ENCODE assay signal across 8 cellular contexts in genomic region chr1:2587071-2587859, GRCh38. TPM values are rescaled to one million over a fixed set of nuclear protein-coding genes. Genes with fewer than 3 reads are reported as not detected.
DNase-seq lines count a peak whose midpoint lies in the region; ATAC-seq lines count a peak whose summit lies in the region.

No MANE protein-coding gene starts in this region.

- H3K27me3 Mint-ChIP-seq in IgD-negative memory B cell, result no peaks in the 10 kb centered on the region
- H3K27me3 Mint-ChIP-seq in stimulated activated naive CD8-positive, alpha-beta T cell treated with anti-CD3 and anti-CD28 coated beads, Interleukin-15, amount 100 ng/mL, for 72 hours, result no peaks in the 10 kb centered on the region

- H3K9me3 ChIP-seq in adipocyte (ENCODE audit: control insufficient read depth, low read length) (no peaks in the 10 kb centered on the region), iPS-20b (ENCODE audit: insufficient read depth, low read depth, low read length) (no peaks in the 10 kb centered on the region)

- no peak for ATAC-seq in stimulated activated naive CD8-positive, alpha-beta T cell treated with anti-CD3 and anti-CD28 coated beads, Interleukin-15, amount 100 ng/mL, for 72 hours
- ATAC-seq in GM21576 (IDR thresholded peaks at IDR 0.05; ENCODE audit: unreplicated experiment), result no peak

- H3K4me3 ChIP-seq in adipocyte (ENCODE audit: low read length) (peak overlapping the region; percentile 84), iPS-20b (ENCODE audit: low read length) (peak overlapping the region; percentile 84)

- peaks cover 4% of the 10 kb centered on the region for H3K4me1 ChIP-seq in adipocyte (ENCODE audit: control insufficient read depth, insufficient read depth, low read length)
- peaks cover 4% of the 10 kb centered on the region; the same call in 1 of the 2 replicates for H3K4me1 ChIP-seq in iPS-20b (ENCODE audit: insufficient read depth, low read length)

- H3K4me1 Mint-ChIP-seq in IgD-negative memory B cell, result peaks cover 12 to 24% (median 21%) of the 10 kb centered on the region in 3 donors
- peaks cover 62% of the 10 kb centered on the region for H3K4me1 Mint-ChIP-seq in stimulated activated naive CD8-positive, alpha-beta T cell treated with anti-CD3 and anti-CD28 coated beads, Interleukin-15, amount 100 ng/mL, for 72 hours

- H3K36me3 Mint-ChIP-seq in IgD-negative memory B cell, result peaks cover 2% of the 10 kb centered on the region

- H3K9me3 Mint-ChIP-seq in IgD-negative memory B cell, result no peaks in the 10 kb centered on the region
- H3K9me3 Mint-ChIP-seq in stimulated activated naive CD8-positive, alpha-beta T cell treated with anti-CD3 and anti-CD28 coated beads, Interleukin-15, amount 100 ng/mL, for 72 hours, result no peaks in the 10 kb centered on the region

- peak; percentile 64 for DNase-seq in DMS 273 (lab: John Stamatoyannopoulos, UW; ENCODE audit: unreplicated experiment)
- no peak for DNase-seq in DMS 273 treated with DMSO at 0.1 percent for 48 hours (lab: John Stamatoyannopoulos, UW)
- no peak for DNase-seq in adipocyte (ENCODE audit: low read depth)
- DNase-seq in stimulated activated naive CD8-positive, alpha-beta T cell treated with anti-CD3 and anti-CD28 coated beads, Interleukin-15, amount 100 ng/mL, for 72 hours, result peak; percentile 41 to 46
- no peak for DNase-seq in kidney glomerular epithelial cell (lab: John Stamatoyannopoulos, UW)

- no peaks in the 10 kb centered on the region for H3K36me3 ChIP-seq in adipocyte (ENCODE audit: control insufficient read depth, insufficient read depth, low read length, severe bottlenecking)
- H3K36me3 ChIP-seq in iPS-20b (ENCODE audit: insufficient read depth, low read depth, low read length), result no peaks in the 10 kb centered on the region

- peak overlapping the region; percentile 84 for H3K9ac ChIP-seq in adipocyte (ENCODE audit: low read length)
- H3K9ac ChIP-seq in iPS-20b (ENCODE audit: low read depth, low read length), result peak overlapping the region; percentile 63; the same call in 1 of the 2 replicates

- H3K27me3 ChIP-seq in adipocyte (replicated peaks; ENCODE audit: control insufficient read depth, insufficient read depth, low read length), result no peaks in the 10 kb centered on the region
- no peaks in the 10 kb centered on the region for H3K27me3 ChIP-seq in iPS-20b (ENCODE audit: insufficient read depth, low read length)

- H3K27ac Mint-ChIP-seq in IgD-negative memory B cell, result peak overlapping the region in 1 of 3 donors; percentile 35
- peak overlapping the region in 1 of 2 donors; percentile 75 for H3K27ac Mint-ChIP-seq in stimulated activated naive CD8-positive, alpha-beta T cell treated with anti-CD3 and anti-CD28 coated beads, Interleukin-15, amount 100 ng/mL, for 72 hours

- H3K4me3 Mint-ChIP-seq in IgD-negative memory B cell, result peak overlapping the region; percentile 83 to 95 (median 90)
- peak overlapping the region; percentile 84 to 88 for H3K4me3 Mint-ChIP-seq in stimulated activated naive CD8-positive, alpha-beta T cell treated with anti-CD3 and anti-CD28 coated beads, Interleukin-15, amount 100 ng/mL, for 72 hours

- H3K27ac ChIP-seq in iPS-20b (ENCODE audit: low read length), result no peak overlapping the region

RNA-seq across cellular contexts. Expression of gene PRXL2B, which starts 0.7 kb away (rescaled TPM):
- 20.3 TPM for polyA plus RNA-seq in IgD-negative memory B cell

RNA-seq across cellular contexts. Expression of gene TNFRSF14, which starts 31.1 kb away (rescaled TPM):
- 63.3 TPM for polyA plus RNA-seq in IgD-negative memory B cell

RNA-seq across cellular contexts. Expression of gene MMEL1, which starts 45.6 kb away (rescaled TPM):
- 5.8 TPM for polyA plus RNA-seq in IgD-negative memory B cell

RNA-seq across cellular contexts. Expression of gene HES5, which starts 57.2 kb away (rescaled TPM):
- not detected for polyA plus RNA-seq in IgD-negative memory B cell

Comparison
In these comparisons a context has a peak if more than half of its experiments do, and no peak if none do; other contexts are left out.
1. DNase-seq: peak in DMS 273 (single experiment) and stimulated activated naive CD8-positive, alpha-beta T cell treated with anti-CD3 and anti-CD28 coated beads, Interleukin-15, amount 100 ng/mL, for 72 hours (2 of 2); none in DMS 273 treated with DMSO at 0.1 percent for 48 hours (single experiment), adipocyte (single experiment) and kidney glomerular epithelial cell (single experiment).